14 cellular contexts compared by ENCODE assay signal in the genomic region with DNA sequence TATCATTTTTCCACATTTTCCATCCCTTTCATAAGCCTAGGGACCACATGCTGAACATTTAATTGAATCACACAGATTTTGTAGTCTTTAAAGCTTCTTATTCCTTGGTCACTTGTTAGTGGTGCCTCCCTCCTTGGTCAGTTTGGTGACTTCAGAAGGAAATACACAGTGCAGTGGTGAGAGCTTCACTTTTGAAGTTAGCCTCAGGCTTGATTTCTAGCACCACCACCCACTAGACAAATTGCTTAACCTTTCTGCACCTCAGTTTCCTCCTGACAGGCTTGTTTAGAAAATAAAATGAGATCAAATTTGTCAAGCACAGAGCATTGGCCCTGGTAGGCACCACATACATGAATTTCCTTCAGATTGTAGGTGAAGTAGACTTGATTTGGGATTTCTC.
DNase-seq lines count a peak whose midpoint lies in the region; ATAC-seq and TF ChIP-seq lines count a peak whose summit lies in the region.
"Had no signal": no experiment of that assay in that cellular context is flagged by ENCODE, and none has a peak within 500 bp of the region (broad histone marks: within the 10 kb centered on the region; RNA-seq: fewer than 3 reads in every experiment).

No MANE protein-coding gene starts in this region.

- intact Hi-C loops in posterior cingulate gyrus (cut with DNase I) = loop anchor here (10.0 kb wide), 1 partner anchor 88 kb away; a partner anchor contains a TSS
- intact Hi-C loops in activated CD8-positive, alpha-beta T cell treated with anti-CD3 and anti-CD28 coated beads for 36 hours (cut with micrococcal nuclease) = no loop called here
- intact Hi-C loops in activated CD4-positive, alpha-beta memory T cell treated with anti-CD3 and anti-CD28 coated beads for 36 hours (cut with micrococcal nuclease) = no loop called here

- H3K9ac ChIP-seq in SK-N-MC (ENCODE audit: insufficient read length) = no peak overlapping the region
- H3K9ac ChIP-seq in duodenal mucosa (ENCODE audit: low read depth in 1 of 2, low read length in 2 of 2) = no peak overlapping the region

- H3K4me1 ChIP-seq in duodenal mucosa (ENCODE audit: control insufficient read depth in 1 of 2, insufficient read depth in 2 of 2, low read length in 2 of 2) = peaks cover 40 to 54% of the 10 kb centered on the region in 2 donors
- peaks cover 72 to 79% of the 10 kb centered on the region in 2 experiments for H3K4me1 ChIP-seq in neutrophil (ENCODE audit: control insufficient read depth in 1 of 2, insufficient read depth in 1 of 2, low read depth in 1 of 2, low read length in 1 of 2)
- peaks cover 4 to 100% (median 74%) of the 10 kb centered on the region in 4 donors for H3K4me1 ChIP-seq in tibial nerve

- no peak overlapping the region for H3K4me3 Mint-ChIP-seq in activated CD8-positive, alpha-beta T cell treated with anti-CD3 and anti-CD28 coated beads for 36 hours
- no peak overlapping the region for H3K4me3 Mint-ChIP-seq in activated CD4-positive, alpha-beta memory T cell treated with anti-CD3 and anti-CD28 coated beads for 36 hours
- H3K4me3 Mint-ChIP-seq: stimulated activated naive B cell treated with anti-CD40 and anti-IgM and Interleukin-4, amounts not matched to agents 10 μg/mL and 1 μg/mL and 100 μg/mL, for 72 hours had no signal

- H3K27ac ChIP-seq in SK-N-MC (peak overlapping the region; percentile 5; the same call in 1 of the 2 replicates), duodenal mucosa (ENCODE audit: low read depth, low read length) (peak overlapping the region; percentile 27), neutrophil (peak overlapping the region; percentile 81), tibial nerve (peak overlapping the region; percentile 67 to 93 (median 86))

- TF ChIP-seq EP300 in tibial nerve (IDR thresholded peaks at IDR 0.05) = no peak

- ATAC-seq in activated CD8-positive, alpha-beta T cell treated with anti-CD3 and anti-CD28 coated beads for 36 hours = no peak
- ATAC-seq: stimulated activated naive B cell treated with anti-CD40 and anti-IgM and Interleukin-4, amounts not matched to agents 10 μg/mL and 1 μg/mL and 100 μg/mL, for 72 hours had no signal

- H3K36me3 ChIP-seq in SK-N-MC (ENCODE audit: insufficient read depth, low read length) (no peaks in the 10 kb centered on the region), duodenal mucosa (ENCODE audit: control insufficient read depth in 1 of 2, insufficient read depth in 2 of 2, low read length in 2 of 2) (no peaks in the 10 kb centered on the region), neutrophil (no peaks in the 10 kb centered on the region), tibial nerve (peaks cover 0 to 4% (median 0%) of the 10 kb centered on the region in 3 donors)
- H3K36me3 ChIP-seq: HAP-1 had no signal

- no peaks in the 10 kb centered on the region for H3K36me3 Mint-ChIP-seq in activated CD8-positive, alpha-beta T cell treated with anti-CD3 and anti-CD28 coated beads for 36 hours (ENCODE audit: low read depth)
- H3K36me3 Mint-ChIP-seq in activated CD4-positive, alpha-beta memory T cell treated with anti-CD3 and anti-CD28 coated beads for 36 hours = peaks cover 2% of the 10 kb centered on the region

- POLR2A ChIA-PET in activated CD8-positive, alpha-beta T cell treated with anti-CD3 and anti-CD28 coated beads for 36 hours (lab: Charles Lee) = no interaction called here
- POLR2A ChIA-PET in activated CD4-positive, alpha-beta memory T cell treated with anti-CD3 and anti-CD28 coated beads for 36 hours (lab: Charles Lee) = no interaction called here

- H3K9me3 ChIP-seq in SK-N-MC (ENCODE audit: low read depth, low read length) (no peaks in the 10 kb centered on the region), duodenal mucosa (ENCODE audit: control insufficient read depth in 1 of 2, low read length in 2 of 2) (no peaks in the 10 kb centered on the region), neutrophil (no peaks in the 10 kb centered on the region), tibial nerve (no peaks in the 10 kb centered on the region)
- H3K9me3 ChIP-seq: HAP-1 had no signal

- peaks cover 33% of the 10 kb centered on the region for H3K4me1 Mint-ChIP-seq in activated CD8-positive, alpha-beta T cell treated with anti-CD3 and anti-CD28 coated beads for 36 hours (ENCODE audit: low read depth)
- peaks cover 28% of the 10 kb centered on the region for H3K4me1 Mint-ChIP-seq in activated CD4-positive, alpha-beta memory T cell treated with anti-CD3 and anti-CD28 coated beads for 36 hours (ENCODE audit: low read depth)

- CTCF ChIA-PET in activated CD8-positive, alpha-beta T cell treated with anti-CD3 and anti-CD28 coated beads for 36 hours (lab: Charles Lee) = interaction anchor here (0.9 to 1.2 kb wide), 2 partner anchors 10 to 184 kb away, joined by 3 to 4 read pairs; no protein-coding TSS in a partner anchor
- CTCF ChIA-PET in activated CD4-positive, alpha-beta memory T cell treated with anti-CD3 and anti-CD28 coated beads for 36 hours (lab: Charles Lee) = no interaction called here

- no peak for TF ChIP-seq CTCF in neutrophil (IDR thresholded peaks at IDR 0.05)
- no peak for TF ChIP-seq CTCF in tibial nerve (IDR thresholded peaks at IDR 0.05)
- no peak for TF ChIP-seq CTCF in activated CD8-positive, alpha-beta T cell treated with anti-CD3 and anti-CD28 coated beads for 36 hours (IDR thresholded peaks at IDR 0.05)

- H3K27me3 ChIP-seq in duodenal mucosa (ENCODE audit: control insufficient read depth in 1 of 2, insufficient read depth in 2 of 2, low read length in 2 of 2) (no peaks in the 10 kb centered on the region), neutrophil (no peaks in the 10 kb centered on the region), tibial nerve (no peaks in the 10 kb centered on the region)

- H3K4me3 ChIP-seq in SK-N-MC = no peak overlapping the region
- no peak overlapping the region for H3K4me3 ChIP-seq in duodenal mucosa (ENCODE audit: low read depth in 1 of 2, low read length in 2 of 2)
- H3K4me3 ChIP-seq in neutrophil (ENCODE audit: low read depth in 1 of 2, low read length in 1 of 2) = no peak overlapping the region
- H3K4me3 ChIP-seq in tibial nerve = no peak overlapping the region
- H3K4me3 ChIP-seq: HAP-1 had no signal

- DNase-seq in SK-N-MC (ENCODE audit: low read depth, low spot score) (no peak), tibial nerve (ENCODE audit: low spot score in 2 of 2) (no peak), posterior cingulate gyrus (no peak)
- DNase-seq in activated CD8-positive, alpha-beta T cell treated with anti-CD3 and anti-CD28 coated beads for 36 hours = no peak
- no peak for DNase-seq in activated CD4-positive, alpha-beta memory T cell treated with anti-CD3 and anti-CD28 coated beads for 36 hours
- DNase-seq: activated CD4-positive, alpha-beta T cell treated with anti-CD3 and anti-CD28 coated beads for 4 hours; activated T-cell treated with anti-CD3 and anti-CD28 coated beads, Interleukin-2, amount 50 U/mL, for 48 hours; COR-L47; stimulated activated CD4-positive, alpha-beta T cell treated with anti-CD3 and anti-CD28 coated beads, Interleukin-4, amount 100 ng/mL, for 24 hours; stimulated activated naive B cell treated with anti-CD40 and anti-IgM and Interleukin-4, amounts not matched to agents 10 μg/mL and 1 μg/mL and 100 μg/mL, for 72 hours; T-helper 1 cell had no signal

- TF ChIP-seq POLR2A in tibial nerve (IDR thresholded peaks at IDR 0.05) = no peak

- H3K27ac Mint-ChIP-seq in activated CD8-positive, alpha-beta T cell treated with anti-CD3 and anti-CD28 coated beads for 36 hours = no peak overlapping the region
- no peak overlapping the region for H3K27ac Mint-ChIP-seq in activated CD4-positive, alpha-beta memory T cell treated with anti-CD3 and anti-CD28 coated beads for 36 hours
- H3K27ac Mint-ChIP-seq: stimulated activated naive B cell treated with anti-CD40 and anti-IgM and Interleukin-4, amounts not matched to agents 10 μg/mL and 1 μg/mL and 100 μg/mL, for 72 hours had no signal

- H3K9me3 Mint-ChIP-seq in activated CD8-positive, alpha-beta T cell treated with anti-CD3 and anti-CD28 coated beads for 36 hours = no peaks in the 10 kb centered on the region
- H3K9me3 Mint-ChIP-seq in activated CD4-positive, alpha-beta memory T cell treated with anti-CD3 and anti-CD28 coated beads for 36 hours = no peaks in the 10 kb centered on the region
- H3K9me3 Mint-ChIP-seq: stimulated activated naive B cell treated with anti-CD40 and anti-IgM and Interleukin-4, amounts not matched to agents 10 μg/mL and 1 μg/mL and 100 μg/mL, for 72 hours had no signal

- no peaks in the 10 kb centered on the region for H3K27me3 Mint-ChIP-seq in activated CD8-positive, alpha-beta T cell treated with anti-CD3 and anti-CD28 coated beads for 36 hours
- H3K27me3 Mint-ChIP-seq in activated CD4-positive, alpha-beta memory T cell treated with anti-CD3 and anti-CD28 coated beads for 36 hours = no peaks in the 10 kb centered on the region
- H3K27me3 Mint-ChIP-seq: stimulated activated naive B cell treated with anti-CD40 and anti-IgM and Interleukin-4, amounts not matched to agents 10 μg/mL and 1 μg/mL and 100 μg/mL, for 72 hours had no signal

Comparison
In these comparisons a context has a peak if more than half of its experiments do, and no peak if none do; other contexts are left out.
1. H3K27ac ChIP-seq: peak in every context shown above with its lines; median percentile 86 in tibial nerve; 81 in neutrophil; 27 in duodenal mucosa; 5 in SK-N-MC.